ENCODE assay signal across 8 cellular contexts in genomic region chr1:1347663-1348419, GRCh38. TPM values are rescaled to one million over a fixed set of nuclear protein-coding genes. Genes with fewer than 3 reads are reported as not detected.
DNase-seq lines count a peak whose midpoint lies in the region; ATAC-seq and TF ChIP-seq lines count a peak whose summit lies in the region.

No MANE protein-coding gene starts in this region.

- H3K79me2 ChIP-seq in osteoblast (ENCODE audit: insufficient read depth, low read length), result peaks cover 64% of the 10 kb centered on the region

- H3K4me1 ChIP-seq in esophagus muscularis mucosa, result peaks cover 49 to 72% (median 62%) of the 10 kb centered on the region in 4 donors
- peaks cover 35% of the 10 kb centered on the region for H3K4me1 ChIP-seq in osteoblast (ENCODE audit: insufficient read depth, low read length)

- peak; percentile 72 for DNase-seq in RKO (ENCODE audit: low spot score)
- DNase-seq in esophagus muscularis mucosa (ENCODE audit: extremely low spot score), result no peak
- peak; percentile 96 for DNase-seq in osteoblast (ENCODE audit: insufficient read length, low spot score, missing footprints)
- no peak for DNase-seq in putamen (ENCODE audit: low spot score)
- no peak for DNase-seq in SIG-M5 treated with dmso at 0.1 percent for 504 hours (lab: John Stamatoyannopoulos, UW; ENCODE audit: unreplicated experiment)

- WGBS in esophagus muscularis mucosa, result 45% methylated on average over 21 of the region's 26 CpGs

- H3K4me3 ChIP-seq in GM08714 (ENCODE audit: low read length), result peak overlapping the region; percentile 89
- peak overlapping the region; percentile 68 to 93 (median 82) for H3K4me3 ChIP-seq in esophagus muscularis mucosa
- peak overlapping the region; percentile 82 for H3K4me3 ChIP-seq in osteoblast (ENCODE audit: insufficient read depth, low read length)

- TF ChIP-seq CTCF in esophagus muscularis mucosa (IDR thresholded peaks at IDR 0.05) (no peak), osteoblast (IDR thresholded peaks at IDR 0.05; ENCODE audit: extremely low read depth, low read depth, low read length) (no peak)

- no peak overlapping the region for H2AFZ ChIP-seq in osteoblast (ENCODE audit: low read length)

- H3K27ac ChIP-seq in esophagus muscularis mucosa (replicated peaks in 1 of 4) (peak overlapping the region; percentile 70 to 92 (median 80)), osteoblast (ENCODE audit: low read depth, low read length) (peak overlapping the region; percentile 64)

- no peak for TF ChIP-seq POLR2A in esophagus muscularis mucosa (IDR thresholded peaks at IDR 0.05; ENCODE audit: low read depth)

- H3K4me2 ChIP-seq in osteoblast (ENCODE audit: insufficient read depth, low read length), result peak overlapping the region; percentile 92

- H3K9me3 ChIP-seq in esophagus muscularis mucosa (no peaks in the 10 kb centered on the region), osteoblast (ENCODE audit: low read depth, low read length) (no peaks in the 10 kb centered on the region)

- ATAC-seq in HG03045 (IDR thresholded peaks at IDR 0.05; ENCODE audit: unreplicated experiment) (no peak), HG03175 (IDR thresholded peaks at IDR 0.05; ENCODE audit: unreplicated experiment) (no peak)

- H3K27me3 ChIP-seq in esophagus muscularis mucosa, result peaks cover 0 to 2% (median under 1%) of the 10 kb centered on the region in 4 donors
- H3K27me3 ChIP-seq in osteoblast (ENCODE audit: insufficient read depth, low read length), result no peaks in the 10 kb centered on the region

- TF ChIP-seq EP300 in esophagus muscularis mucosa (IDR thresholded peaks at IDR 0.05), result no peak

- peaks cover 57% of the 10 kb centered on the region for H4K20me1 ChIP-seq in osteoblast (ENCODE audit: insufficient read depth, low read length)

- intact Hi-C loops in esophagus muscularis mucosa (cut with DNase I), result loop anchor here (2.0 kb wide), 1 partner anchor 25 kb away; no protein-coding TSS in a partner anchor

- H3K36me3 ChIP-seq in esophagus muscularis mucosa, result peaks cover 0 to 3% (median 0%) of the 10 kb centered on the region in 4 donors
- H3K36me3 ChIP-seq in osteoblast (ENCODE audit: insufficient read depth, low read length), result peaks cover 10% of the 10 kb centered on the region

RNA-seq across cellular contexts. Expression of gene DVL1, which starts 1.4 kb away (rescaled TPM):
- total RNA-seq in esophagus muscularis mucosa (100 to 1,000 TPM in 2 of 4 donors, 10 to 100 TPM in 2; 66.9 to 141 (median 114) TPM), osteoblast (73.5 and 81.9 TPM in 2 replicates)

RNA-seq across cellular contexts. Expression of gene MXRA8, which starts 10.5 kb away (rescaled TPM):
- total RNA-seq in esophagus muscularis mucosa (100 to 1,000 TPM in 2 of 4 donors, 10 to 100 TPM in 2; 68.5 to 129 (median 87.2) TPM), osteoblast (689 and 735 TPM in 2 replicates)

RNA-seq across cellular contexts. Expression of gene TAS1R3, which starts 16.8 kb away (rescaled TPM):
- under 1 TPM in 2 of 4 donors, not detected in 2; 0.17 to 0.32 TPM for total RNA-seq in esophagus muscularis mucosa
- total RNA-seq in osteoblast, result under 0.01 TPM in 2 replicates

RNA-seq across cellular contexts. Expression of gene CPTP, which starts 23.2 kb away (rescaled TPM):
- 10 to 100 TPM; 15.4 to 44.9 (median 31.5) TPM for total RNA-seq in esophagus muscularis mucosa
- total RNA-seq in osteoblast, result 12.7 and 13.8 TPM in 2 replicates

RNA-seq across cellular contexts. Expression of gene INTS11, which starts 23.4 kb away (rescaled TPM):
- total RNA-seq in esophagus muscularis mucosa, result 100 to 1,000 TPM in 1 of 4 donors, 10 to 100 TPM in 3; 75.9 to 121 (median 87.8) TPM
- total RNA-seq in osteoblast, result 53.3 and 59.7 TPM in 2 replicates

Comparison
In these comparisons a context has a peak if more than half of its experiments do, and no peak if none do; other contexts are left out.
1. DNase-seq: peak in RKO (single experiment) and osteoblast (single experiment); none in esophagus muscularis mucosa (single experiment), putamen (single experiment) and SIG-M5 treated with dmso at 0.1 percent for 504 hours (single experiment).
2. Peak in every context shown above with its lines, with median percentiles within 50 percentile points of each other: H3K4me3 ChIP-seq.